In the genomic region with DNA sequence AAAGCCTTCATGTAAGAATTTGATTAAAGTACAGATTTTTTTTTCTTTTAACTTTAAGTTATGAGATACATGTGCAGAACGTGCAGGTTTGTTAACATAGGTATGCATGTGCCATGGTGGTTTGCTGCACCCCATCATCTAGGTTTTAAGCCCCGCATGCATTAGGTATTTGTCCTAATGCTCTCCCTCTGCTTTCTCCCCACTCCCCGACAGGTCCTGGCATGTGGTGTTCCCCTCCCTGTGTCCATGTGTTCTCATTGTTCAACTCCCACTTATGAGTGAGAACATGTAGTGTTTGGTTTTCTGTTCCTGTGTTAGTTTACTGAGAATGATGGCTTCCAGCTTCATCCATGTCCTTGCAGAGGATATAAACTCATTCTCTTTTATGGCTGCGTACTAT, we compare ENCODE assay signal across 6 cellular contexts. TPM values are rescaled to one million over a fixed set of nuclear protein-coding genes. Genes with fewer than 3 reads are reported as not detected.
DNase-seq lines count a peak whose midpoint lies in the region; ATAC-seq, FAIRE-seq and TF ChIP-seq lines count a peak whose summit lies in the region.
"Not testable (repeated sequence)": the region's sequence is repeated elsewhere in the genome, so short reads cannot be mapped to it uniquely, and the experiment has no call there.

No MANE protein-coding gene starts in this region.

- not testable (repeated sequence) for H3K27me3 Mint-ChIP-seq in activated T-cell treated with anti-CD3 and anti-CD28 coated beads, Interleukin-2, amount 50 U/mL, for 24 hours; astrocyte (ENCODE audit: low read depth, unreplicated experiment); endothelial cell (ENCODE audit: unreplicated experiment); nephron progenitor cell (ENCODE audit: low read depth, poor library complexity); stimulated activated naive B cell treated with anti-CD40 and anti-IgM and Interleukin-4, amounts not matched to agents 10 μg/mL and 1 μg/mL and 100 μg/mL, for 72 hours

- H3K9me3 ChIP-seq in astrocyte (ENCODE audit: insufficient read depth, low read depth, low read length); mammary epithelial cell (replicated peaks; ENCODE audit: insufficient read depth, low read length): not testable (repeated sequence)

- H3K79me2 ChIP-seq in astrocyte (ENCODE audit: insufficient read depth, low read length) (peaks cover 45% of the 10 kb centered on the region), mammary epithelial cell (ENCODE audit: insufficient read depth, low read length) (peaks cover 30% of the 10 kb centered on the region)

- dilution Hi-C loops in mammary epithelial cell (cut with HindIII; ENCODE audit: low sequenced_read_pairs) = not testable (repeated sequence)

- H2AFZ ChIP-seq in astrocyte (ENCODE audit: low read depth, low read length); mammary epithelial cell (ENCODE audit: low read depth, low read length): not testable (repeated sequence)

- in situ Hi-C loops in mammary epithelial cell (cut with MboI; ENCODE audit: low sequenced_read_pairs in 2 of 2) = not testable (repeated sequence)

- H3K9ac ChIP-seq in astrocyte (ENCODE audit: low read length); mammary epithelial cell (ENCODE audit: insufficient read depth, low read length): not testable (repeated sequence)

- not testable (repeated sequence) for H3K4me1 ChIP-seq in astrocyte (ENCODE audit: insufficient read depth, low read length); mammary epithelial cell (ENCODE audit: insufficient read depth, low read length)

- not testable (repeated sequence) for DNase-seq in activated T-cell treated with anti-CD3 and anti-CD28 coated beads, Interleukin-2, amount 50 U/mL, for 24 hours; astrocyte (ENCODE audit: low read depth); endothelial cell (ENCODE audit: low spot score); nephron progenitor cell; stimulated activated naive B cell treated with anti-CD40 and anti-IgM and Interleukin-4, amounts not matched to agents 10 μg/mL and 1 μg/mL and 100 μg/mL, for 72 hours
- DNase-seq in mammary epithelial cell = peak; percentile 11

- not testable (repeated sequence) for H3K4me2 ChIP-seq in astrocyte (ENCODE audit: low read length)
- H3K4me2 ChIP-seq in mammary epithelial cell (ENCODE audit: insufficient read depth, low read depth, low read length) = peak overlapping the region; percentile 11

- not testable (repeated sequence) for TF ChIP-seq CTCF in astrocyte (IDR thresholded peaks at IDR 0.05; ENCODE audit: insufficient read depth, low read depth, low read length); mammary epithelial cell (conservative IDR thresholded peaks at IDR 0.05 in 1 of 2, IDR thresholded peaks at IDR 0.05 in 1 of 2; ENCODE audit: extremely low read depth in 1 of 2, insufficient read depth in 1 of 2, low read depth in 1 of 2, low read length in 2 of 2); endothelial cell (IDR thresholded peaks at IDR 0.05; ENCODE audit: unreplicated experiment); nephron progenitor cell (IDR thresholded peaks at IDR 0.05)

- H3K27me3 ChIP-seq in astrocyte (ENCODE audit: insufficient read depth, low read length); mammary epithelial cell (ENCODE audit: insufficient read depth, low read length): not testable (repeated sequence)

- H4K20me1 ChIP-seq in astrocyte (ENCODE audit: insufficient read depth, low read length) = peaks cover 35% of the 10 kb centered on the region
- not testable (repeated sequence) for H4K20me1 ChIP-seq in mammary epithelial cell (ENCODE audit: insufficient read depth, low read length)

- H3K4me1 Mint-ChIP-seq in activated T-cell treated with anti-CD3 and anti-CD28 coated beads, Interleukin-2, amount 50 U/mL, for 24 hours (ENCODE audit: low read depth) = peaks cover 21% of the 10 kb centered on the region
- H3K4me1 Mint-ChIP-seq in astrocyte (ENCODE audit: low read depth, unreplicated experiment); endothelial cell (ENCODE audit: unreplicated experiment); nephron progenitor cell: not testable (repeated sequence)
- H3K4me1 Mint-ChIP-seq in stimulated activated naive B cell treated with anti-CD40 and anti-IgM and Interleukin-4, amounts not matched to agents 10 μg/mL and 1 μg/mL and 100 μg/mL, for 72 hours = peaks cover 0 to 12% of the 10 kb centered on the region in 2 donors

- not testable (repeated sequence) for H3K9me3 Mint-ChIP-seq in activated T-cell treated with anti-CD3 and anti-CD28 coated beads, Interleukin-2, amount 50 U/mL, for 24 hours; astrocyte (ENCODE audit: unreplicated experiment); endothelial cell (ENCODE audit: unreplicated experiment); nephron progenitor cell; stimulated activated naive B cell treated with anti-CD40 and anti-IgM and Interleukin-4, amounts not matched to agents 10 μg/mL and 1 μg/mL and 100 μg/mL, for 72 hours

- H3K4me3 Mint-ChIP-seq in activated T-cell treated with anti-CD3 and anti-CD28 coated beads, Interleukin-2, amount 50 U/mL, for 24 hours; astrocyte (ENCODE audit: unreplicated experiment); nephron progenitor cell; stimulated activated naive B cell treated with anti-CD40 and anti-IgM and Interleukin-4, amounts not matched to agents 10 μg/mL and 1 μg/mL and 100 μg/mL, for 72 hours: not testable (repeated sequence)
- H3K4me3 Mint-ChIP-seq in endothelial cell (ENCODE audit: unreplicated experiment) = peak overlapping the region; percentile 47

- ATAC-seq in stimulated activated naive B cell treated with anti-CD40 and anti-IgM and Interleukin-4, amounts not matched to agents 10 μg/mL and 1 μg/mL and 100 μg/mL, for 72 hours (replicated peaks) = not testable (repeated sequence)

- H3K4me3 ChIP-seq in astrocyte (ENCODE audit: insufficient read depth, low read depth, low read length); mammary epithelial cell (replicated peaks in 1 of 3; ENCODE audit: insufficient read depth in 1 of 3, low read depth in 2 of 3, low read length in 3 of 3): not testable (repeated sequence)

- peaks cover 93% of the 10 kb centered on the region for H3K36me3 Mint-ChIP-seq in activated T-cell treated with anti-CD3 and anti-CD28 coated beads, Interleukin-2, amount 50 U/mL, for 24 hours (ENCODE audit: low read depth)
- H3K36me3 Mint-ChIP-seq in astrocyte (ENCODE audit: low read depth, unreplicated experiment) (peaks cover 10% of the 10 kb centered on the region), endothelial cell (ENCODE audit: low read depth, unreplicated experiment) (peaks cover 22% of the 10 kb centered on the region), nephron progenitor cell (ENCODE audit: low read depth) (peaks cover 82% of the 10 kb centered on the region)
- H3K36me3 Mint-ChIP-seq in stimulated activated naive B cell treated with anti-CD40 and anti-IgM and Interleukin-4, amounts not matched to agents 10 μg/mL and 1 μg/mL and 100 μg/mL, for 72 hours = peaks cover 27 to 55% of the 10 kb centered on the region in 2 donors

- CTCF ChIA-PET in mammary epithelial cell (lab: Charles Lee; ENCODE audit: low non-redundant PET) = not testable (repeated sequence)

- H3K27ac Mint-ChIP-seq in activated T-cell treated with anti-CD3 and anti-CD28 coated beads, Interleukin-2, amount 50 U/mL, for 24 hours = peak overlapping the region; percentile 66
- H3K27ac Mint-ChIP-seq in astrocyte (ENCODE audit: unreplicated experiment) (peak overlapping the region; percentile 51), endothelial cell (ENCODE audit: unreplicated experiment) (peak overlapping the region; percentile 68), nephron progenitor cell (peak overlapping the region; percentile 93)
- H3K27ac Mint-ChIP-seq in stimulated activated naive B cell treated with anti-CD40 and anti-IgM and Interleukin-4, amounts not matched to agents 10 μg/mL and 1 μg/mL and 100 μg/mL, for 72 hours = peak overlapping the region; percentile 44

- not testable (repeated sequence) for BruUV-seq in mammary epithelial cell (replicated peaks; lab: Mats Ljungman, UMichigan)

- 52% methylated on average over 4 of the region's 4 CpGs for WGBS in mammary epithelial cell (ENCODE audit: low coverage, missing lambda C conversion rate)

- intact Hi-C loops in mammary epithelial cell (cut with micrococcal nuclease) = not testable (repeated sequence)

- not testable (repeated sequence) for H3K27ac ChIP-seq in astrocyte (ENCODE audit: low read depth, low read length); mammary epithelial cell (ENCODE audit: insufficient read depth, low read depth, low read length)

- not testable (repeated sequence) for FAIRE-seq in astrocyte (lab: Jason Lieb, UNC)

- H3K36me3 ChIP-seq in astrocyte (ENCODE audit: insufficient read depth, low read length) (peaks cover 55% of the 10 kb centered on the region), mammary epithelial cell (ENCODE audit: insufficient read depth, low read length) (peaks cover 31% of the 10 kb centered on the region)

RNA-seq across cellular contexts. Expression of gene SMARCA5, which starts 14.5 kb away (rescaled TPM):
- 63.1 and 69.0 TPM in 2 replicates for total RNA-seq in astrocyte
- 10 to 100 TPM; 32.2 to 36.4 TPM for total RNA-seq in mammary epithelial cell
- polyA plus RNA-seq in mammary epithelial cell = 11.8 TPM
- polyA minus RNA-seq in mammary epithelial cell = 26.7 TPM
- 69.8 TPM for total RNA-seq in endothelial cell (ENCODE audit: unreplicated experiment)
